9 cellular contexts compared by ENCODE assay signal in the genomic region with DNA sequence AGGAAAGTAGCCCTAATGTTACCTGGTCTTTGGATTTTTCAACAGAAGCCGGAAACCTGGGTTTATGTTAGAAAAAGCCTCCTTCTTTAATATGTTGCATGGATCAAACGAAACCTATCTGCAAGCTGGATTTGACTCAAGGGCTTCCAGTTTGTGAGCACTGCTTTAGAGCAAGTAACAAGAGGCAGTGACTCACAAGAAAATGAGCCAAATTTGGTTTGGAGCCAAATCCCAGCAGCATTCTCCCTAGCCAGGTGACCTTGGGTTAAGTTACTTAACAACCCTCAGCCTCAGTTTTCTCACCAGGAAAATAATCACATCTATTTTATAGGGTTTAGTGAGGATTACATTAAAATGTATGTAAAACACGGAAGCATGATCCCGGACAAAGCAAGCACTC.
DNase-seq lines count a peak whose midpoint lies in the region; ATAC-seq and TF ChIP-seq lines count a peak whose summit lies in the region.
"Had no signal": no experiment of that assay in that cellular context is flagged by ENCODE, and none has a peak within 500 bp of the region (broad histone marks: within the 10 kb centered on the region; RNA-seq: fewer than 3 reads in every experiment).

No MANE protein-coding gene starts in this region.

- no peaks in the 10 kb centered on the region for H3K36me3 Mint-ChIP-seq in stimulated activated naive B cell treated with anti-CD40 and anti-IgM and Interleukin-4, amounts not matched to agents 10 μg/mL and 1 μg/mL and 100 μg/mL, for 72 hours
- H3K36me3 Mint-ChIP-seq: T-cell had no signal

- peak overlapping the region; percentile 27 for H3K27ac ChIP-seq in RWPE2 (ENCODE audit: poor library complexity, severe bottlenecking)
- H3K27ac ChIP-seq in stomach: peak overlapping the region in 1 of 5 donors; percentile 55

- H3K4me1 ChIP-seq in RWPE2 (ENCODE audit: insufficient read depth, poor library complexity, severe bottlenecking): peaks cover 15% of the 10 kb centered on the region
- H3K4me1 ChIP-seq in stomach: peaks cover 28 to 64% (median 53%) of the 10 kb centered on the region in 4 donors

- H3K4me3 ChIP-seq in RWPE2 (ENCODE audit: severe bottlenecking): no peak overlapping the region
- H3K4me3 ChIP-seq in foreskin fibroblast (ENCODE audit: low read depth in 1 of 2, low read length in 2 of 2): no peak overlapping the region
- no peak overlapping the region for H3K4me3 ChIP-seq in stomach

- peaks cover 6% of the 10 kb centered on the region for H3K27me3 ChIP-seq in RWPE2 (ENCODE audit: insufficient read depth, poor library complexity, severe bottlenecking)
- peaks cover 0 to 46% (median 11%) of the 10 kb centered on the region in 3 donors for H3K27me3 ChIP-seq in stomach

- no peak for TF ChIP-seq POLR2A in stomach (IDR thresholded peaks at IDR 0.05)

- peaks cover 4 to 6% of the 10 kb centered on the region in 2 donors for H3K9me3 Mint-ChIP-seq in stimulated activated naive B cell treated with anti-CD40 and anti-IgM and Interleukin-4, amounts not matched to agents 10 μg/mL and 1 μg/mL and 100 μg/mL, for 72 hours

- H3K4me3 Mint-ChIP-seq in stimulated activated naive B cell treated with anti-CD40 and anti-IgM and Interleukin-4, amounts not matched to agents 10 μg/mL and 1 μg/mL and 100 μg/mL, for 72 hours: no peak overlapping the region
- H3K4me3 Mint-ChIP-seq: T-cell had no signal

- H3K27ac Mint-ChIP-seq in stimulated activated naive B cell treated with anti-CD40 and anti-IgM and Interleukin-4, amounts not matched to agents 10 μg/mL and 1 μg/mL and 100 μg/mL, for 72 hours: no peak overlapping the region
- H3K27ac Mint-ChIP-seq: T-cell had no signal

- intact Hi-C loops in stomach (cut with DNase I; ENCODE audit: low total_unique reads): no loop called here

- no peak for TF ChIP-seq EP300 in stomach (IDR thresholded peaks at IDR 0.05)

- no peaks in the 10 kb centered on the region for H3K36me3 ChIP-seq in RWPE2 (ENCODE audit: low read depth)
- no peaks in the 10 kb centered on the region for H3K36me3 ChIP-seq in stomach

- no peak for TF ChIP-seq CTCF in RWPE2 (IDR thresholded peaks at IDR 0.05; ENCODE audit: poor library complexity, severe bottlenecking)
- TF ChIP-seq CTCF in foreskin fibroblast (IDR thresholded peaks at IDR 0.05; ENCODE audit: low read depth, low read length): no peak
- no peak for TF ChIP-seq CTCF in stomach (IDR thresholded peaks at IDR 0.05)

- peak; percentile 81 for ATAC-seq in RWPE2 (ENCODE audit: low read depth)
- no peak for ATAC-seq in stimulated activated naive B cell treated with anti-CD40 and anti-IgM and Interleukin-4, amounts not matched to agents 10 μg/mL and 1 μg/mL and 100 μg/mL, for 72 hours (replicated peaks)
- ATAC-seq: T-cell had no signal

- peaks cover 0 to under 1% of the 10 kb centered on the region in 2 donors for H3K4me1 Mint-ChIP-seq in stimulated activated naive B cell treated with anti-CD40 and anti-IgM and Interleukin-4, amounts not matched to agents 10 μg/mL and 1 μg/mL and 100 μg/mL, for 72 hours
- H3K4me1 Mint-ChIP-seq: T-cell had no signal

- H3K9me3 ChIP-seq in RWPE2 (ENCODE audit: severe bottlenecking): no peaks in the 10 kb centered on the region
- H3K9me3 ChIP-seq in stomach: no peaks in the 10 kb centered on the region

- peak; percentile 31 for DNase-seq in NCI-H1105 treated with DMSO at 0.1 percent for 48 hours (lab: John Stamatoyannopoulos, UW)
- no peak for DNase-seq in NCI-H1105 (lab: John Stamatoyannopoulos, UW)
- no peak for DNase-seq in RWPE2 (ENCODE audit: low spot score)
- peak; percentile 48 to 66 for DNase-seq in foreskin fibroblast
- DNase-seq in stomach: peak; percentile 70
- DNase-seq in activated effector memory CD4-positive, alpha-beta T cell treated with Interleukin-2 at 50 U/mL for 16 hours: no peak
- no peak for DNase-seq in stimulated activated naive B cell treated with anti-CD40 and anti-IgM and Interleukin-4, amounts not matched to agents 10 μg/mL and 1 μg/mL and 100 μg/mL, for 72 hours
- DNase-seq in stimulated activated CD4-positive, alpha-beta T cell treated with anti-CD3 and anti-CD28 coated beads, Interleukin-4, amount 100 ng/mL, for 24 hours: no peak
- DNase-seq: T-cell had no signal

- WGBS in stomach, 5 donors: 48 to 71% (median 68%) methylated on average over 4 of the region's 4 CpGs

- H3K27me3 Mint-ChIP-seq in stimulated activated naive B cell treated with anti-CD40 and anti-IgM and Interleukin-4, amounts not matched to agents 10 μg/mL and 1 μg/mL and 100 μg/mL, for 72 hours: peaks cover 33 to 51% of the 10 kb centered on the region in 2 donors

Comparison
In these comparisons a context has a peak if more than half of its experiments do, and no peak if none do; other contexts are left out.
1. DNase-seq: peak in NCI-H1105 treated with DMSO at 0.1 percent for 48 hours (single experiment), foreskin fibroblast (2 of 2) and stomach (single experiment); none in NCI-H1105 (single experiment), RWPE2 (single experiment), activated effector memory CD4-positive, alpha-beta T cell treated with Interleukin-2 at 50 U/mL for 16 hours (single experiment), stimulated activated naive B cell treated with anti-CD40 and anti-IgM and Interleukin-4, amounts not matched to agents 10 μg/mL and 1 μg/mL and 100 μg/mL, for 72 hours (single experiment) and stimulated activated CD4-positive, alpha-beta T cell treated with anti-CD3 and anti-CD28 coated beads, Interleukin-4, amount 100 ng/mL, for 24 hours (single experiment).